13 cellular contexts compared by ENCODE assay signal in the genomic region with DNA sequence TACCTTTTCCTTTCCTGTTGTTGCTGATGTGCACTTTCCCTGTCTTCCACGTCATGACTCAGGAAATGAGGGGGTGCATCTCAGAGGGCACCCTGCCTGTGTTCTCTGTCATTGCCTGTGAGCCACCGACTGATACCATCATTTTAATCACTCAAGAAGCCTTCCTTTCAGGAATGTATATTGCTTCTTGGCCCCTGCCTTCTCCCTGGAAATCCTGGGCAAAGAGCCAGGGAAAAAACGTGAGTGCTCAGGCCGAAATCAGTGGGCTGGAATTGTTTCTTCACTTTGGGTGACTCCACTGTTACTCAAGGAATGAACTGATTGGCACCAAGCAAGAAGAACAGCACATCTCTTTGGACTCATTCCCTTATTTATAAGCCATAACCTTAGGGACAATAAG.
DNase-seq lines count a peak whose midpoint lies in the region; ATAC-seq and TF ChIP-seq lines count a peak whose summit lies in the region.
"Had no signal": no experiment of that assay in that cellular context is flagged by ENCODE, and none has a peak within 500 bp of the region (broad histone marks: within the 10 kb centered on the region; RNA-seq: fewer than 3 reads in every experiment).

No MANE protein-coding gene starts in this region.

- H3K36me3 ChIP-seq in colonic mucosa = no peaks in the 10 kb centered on the region
- H3K36me3 ChIP-seq: neural progenitor cell had no signal

- intact Hi-C loops in left cardiac atrium (cut with DNase I) = no loop called here
- intact Hi-C loops in colonic mucosa (cut with DNase I) = no loop called here

- H3K27ac ChIP-seq in colonic mucosa = no peak overlapping the region
- H3K27ac ChIP-seq: neural progenitor cell had no signal

- DNase-seq in AG10803 (ENCODE audit: low read depth) = peak; percentile 94
- DNase-seq in HS-5 (ENCODE audit: low read depth) = peak; percentile 89
- DNase-seq in astrocyte of the hippocampus (ENCODE audit: low read depth, low spot score) = peak; percentile 76
- peak; percentile 30 for DNase-seq in left kidney (ENCODE audit: low read depth, low spot score)
- DNase-seq in OCI-M2 (lab: John Stamatoyannopoulos, UW; ENCODE audit: unreplicated experiment) = no peak
- DNase-seq in left cardiac atrium = no peak
- DNase-seq in colonic mucosa = no peak
- DNase-seq: activated CD4-positive, alpha-beta T cell treated with anti-CD3 and anti-CD28 coated beads, Interleukin-2, amount 50 U/mL, for 4 hours; effector memory CD4-positive, alpha-beta T cell; NCI-H2227 treated with DMSO at 0.1 percent for 48 hours had no signal

- H3K4me1 ChIP-seq in colonic mucosa = no peaks in the 10 kb centered on the region

- TF ChIP-seq CTCF in AG10803 (conservative IDR thresholded peaks at IDR 0.05; ENCODE audit: low read length) (no peak), colonic mucosa (IDR thresholded peaks at IDR 0.05) (no peak)

- H3K9ac ChIP-seq in colonic mucosa (ENCODE audit: low read depth in 2 of 2, low read length in 2 of 2) = no peak overlapping the region
- H3K9ac ChIP-seq: neural progenitor cell had no signal

- H3K4me3 ChIP-seq in AG10803 (ENCODE audit: low read length) (no peak overlapping the region), colonic mucosa (no peak overlapping the region)
- H3K4me3 ChIP-seq: K562, neural progenitor cell had no signal

- no peaks in the 10 kb centered on the region for H3K27me3 ChIP-seq in colonic mucosa
- H3K27me3 ChIP-seq: neural progenitor cell had no signal

- no peaks in the 10 kb centered on the region for H3K9me3 ChIP-seq in colonic mucosa

- ATAC-seq in HG02981 (IDR thresholded peaks at IDR 0.05; ENCODE audit: unreplicated experiment) = no peak
- ATAC-seq in left cardiac atrium = no peak
- ATAC-seq: K562 had no signal

Comparison
In these comparisons a context has a peak if more than half of its experiments do, and no peak if none do; other contexts are left out.
1. DNase-seq: peak in AG10803 (single experiment), HS-5 (single experiment), astrocyte of the hippocampus (single experiment) and left kidney (single experiment); none in OCI-M2 (single experiment), left cardiac atrium (single experiment) and colonic mucosa (single experiment).